In the genomic region with DNA sequence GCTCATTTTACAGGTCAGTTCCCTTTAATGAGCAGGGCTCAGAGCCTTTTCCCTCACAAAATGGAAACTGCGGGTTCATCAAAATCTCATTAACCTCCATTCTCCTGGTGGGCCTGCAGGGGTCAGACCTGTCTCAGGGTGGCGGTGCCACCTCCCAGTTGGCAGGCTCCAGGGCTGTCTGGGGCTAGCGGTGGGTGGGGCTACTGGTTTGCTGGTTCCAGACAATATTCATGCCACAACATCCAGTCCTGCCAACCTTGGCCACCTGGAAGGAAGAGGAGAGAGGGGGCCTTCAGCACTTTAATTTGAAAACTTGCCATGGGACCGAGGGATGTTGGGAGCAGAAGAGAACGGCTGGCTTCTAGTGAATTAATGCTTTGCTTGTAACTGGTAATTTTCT, we compare ENCODE assay signal across 8 cellular contexts. TPM values are rescaled to one million over a fixed set of nuclear protein-coding genes. Genes with fewer than 3 reads are reported as not detected.
DNase-seq lines count a peak whose midpoint lies in the region; ATAC-seq and TF ChIP-seq lines count a peak whose summit lies in the region.

No MANE protein-coding gene starts in this region.

- H3K27me3 Mint-ChIP-seq in endothelial cell (ENCODE audit: unreplicated experiment) (no peaks in the 10 kb centered on the region), nephron progenitor cell (ENCODE audit: low read depth, poor library complexity) (peaks cover 9% of the 10 kb centered on the region)

- H3K4me3 Mint-ChIP-seq in endothelial cell (ENCODE audit: unreplicated experiment) (no peak overlapping the region), nephron progenitor cell (no peak overlapping the region)

- peaks cover 3% of the 10 kb centered on the region for H3K36me3 Mint-ChIP-seq in endothelial cell (ENCODE audit: low read depth, unreplicated experiment)
- no peaks in the 10 kb centered on the region for H3K36me3 Mint-ChIP-seq in nephron progenitor cell (ENCODE audit: low read depth)

- DNase-seq in BJ (ENCODE audit: low read depth) (no peak), HCEC 1CT (peak; percentile 35), RPMI7951 (ENCODE audit: low read depth) (peak; percentile 73), endothelial cell (ENCODE audit: low spot score) (peak; percentile 46), nephron progenitor cell (peak; percentile 21), NCI-H128 (lab: John Stamatoyannopoulos, UW; ENCODE audit: unreplicated experiment) (no peak), NCI-H187 treated with DMSO at 0.1 percent for 48 hours (lab: John Stamatoyannopoulos, UW) (no peak)

- no peak for ATAC-seq in GM18870 (IDR thresholded peaks at IDR 0.05; ENCODE audit: unreplicated experiment)

- H3K27ac Mint-ChIP-seq in endothelial cell (ENCODE audit: unreplicated experiment) (no peak overlapping the region), nephron progenitor cell (no peak overlapping the region)

- H3K4me3 ChIP-seq in BJ (ENCODE audit: low read depth, low read length) = no peak overlapping the region

- peaks cover 6% of the 10 kb centered on the region for H3K27me3 ChIP-seq in BJ (ENCODE audit: control insufficient read depth, insufficient read depth, low read length)

- CTCF ChIA-PET in BJ (lab: Yijun Ruan, JAX) = interaction anchor here (1.0 kb wide), 1 partner anchor 11 kb away, joined by 3 read pairs; no protein-coding TSS in a partner anchor

- TF ChIP-seq CTCF in BJ (IDR thresholded peaks at IDR 0.05; ENCODE audit: insufficient read depth, low read depth, low read length) (peak; percentile 44), endothelial cell (IDR thresholded peaks at IDR 0.05; ENCODE audit: unreplicated experiment) (peak; percentile 46), nephron progenitor cell (IDR thresholded peaks at IDR 0.05) (peak; percentile 28)

- H3K36me3 ChIP-seq in BJ (ENCODE audit: control insufficient read depth, insufficient read depth, low read length) = no peaks in the 10 kb centered on the region

- H3K9me3 Mint-ChIP-seq in endothelial cell (ENCODE audit: unreplicated experiment) (no peaks in the 10 kb centered on the region), nephron progenitor cell (no peaks in the 10 kb centered on the region)

- H3K4me1 Mint-ChIP-seq in endothelial cell (ENCODE audit: unreplicated experiment) (peaks cover 17% of the 10 kb centered on the region), nephron progenitor cell (no peaks in the 10 kb centered on the region)

- POLR2A ChIA-PET in BJ (lab: Charles Lee) = no interaction called here

RNA-seq across cellular contexts. Expression of gene CTNNBL1, which starts 41.9 kb away (rescaled TPM):
- polyA plus RNA-seq in BJ (2011; rRNA removed) = 30.0 and 38.4 TPM in 2 replicates
- 19.0 and 21.9 TPM in 2 replicates for polyA minus RNA-seq in BJ (2011; rRNA and poly(A)+ RNA removed)
- 47.7 and 57.9 TPM in 2 replicates for total RNA-seq in RPMI7951 (2014; rRNA removed; shearing (Covaris generic))
- total RNA-seq in endothelial cell (ENCODE audit: unreplicated experiment) = 84.8 TPM

Comparison
In these comparisons a context has a peak if more than half of its experiments do, and no peak if none do; other contexts are left out.
1. DNase-seq: peak in HCEC 1CT (single experiment), RPMI7951 (single experiment), endothelial cell (single experiment) and nephron progenitor cell (single experiment); none in BJ (single experiment), NCI-H128 (single experiment) and NCI-H187 treated with DMSO at 0.1 percent for 48 hours (single experiment).
2. Peak in every context shown above with its lines, with median percentiles within 50 percentile points of each other: CTCF ChIP-seq.